1 cellular context compared by ENCODE assay signal in the genomic region with DNA sequence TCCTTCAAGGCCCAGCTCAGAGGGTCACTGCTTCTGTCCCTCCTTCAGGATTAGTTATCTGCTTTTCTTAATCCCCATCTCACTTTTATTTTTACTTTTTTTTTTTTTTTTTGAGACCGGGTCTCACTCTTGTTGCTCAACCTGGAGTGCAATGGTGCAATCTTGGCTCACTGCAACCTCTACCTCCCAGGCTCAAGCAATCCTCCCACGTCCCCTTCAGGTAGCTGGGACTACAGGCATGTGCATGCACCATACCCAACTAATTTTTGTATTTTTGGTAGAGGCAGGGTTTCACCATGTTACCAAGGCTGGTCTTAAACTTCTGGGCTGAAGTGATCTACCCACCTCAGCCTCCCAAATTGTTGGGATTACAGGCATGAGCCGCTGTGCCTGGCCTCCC. TPM values are rescaled to one million over a fixed set of nuclear protein-coding genes. Genes with fewer than 3 reads are reported as not detected.
"Had no signal": no experiment of that assay in that cellular context is flagged by ENCODE, and none has a peak within 500 bp of the region (broad histone marks: within the 10 kb centered on the region; RNA-seq: fewer than 3 reads in every experiment).

No MANE protein-coding gene starts in this region.

RNA-seq across cellular contexts. Expression of a gene that starts 14.1 kb away (rescaled TPM):
- polyA plus RNA-seq: K562 had no signal
